ENCODE assay signal across 10 cellular contexts in genomic region chr5:61139094-61139873, GRCh38. TPM values are rescaled to one million over a fixed set of nuclear protein-coding genes. Genes with fewer than 3 reads are reported as not detected.
A peak's percentile ranks its signal among the peaks of the same experiment; 100 is the strongest.
DNase-seq lines count a peak whose midpoint lies in the region; TF ChIP-seq lines count a peak whose summit lies in the region.
"Had no signal": no experiment of that assay in that cellular context is flagged by ENCODE, and none has a peak within 500 bp of the region (broad histone marks: within the 10 kb centered on the region; RNA-seq: fewer than 3 reads in every experiment).

No MANE protein-coding gene starts in this region.

- no peak overlapping the region for H3K4me3 Mint-ChIP-seq in chondrocyte (ENCODE audit: unreplicated experiment)

- H3K27ac Mint-ChIP-seq in chondrocyte (ENCODE audit: unreplicated experiment): no peak overlapping the region

- H3K36me3 Mint-ChIP-seq in chondrocyte (ENCODE audit: low read depth): no peaks in the 10 kb centered on the region

- no peaks in the 10 kb centered on the region for H3K9me3 Mint-ChIP-seq in chondrocyte (ENCODE audit: low read depth)

- in situ Hi-C loops in G401 (cut with HindIII; ENCODE audit: low sequenced_read_pairs): no loop called here

- DNase-seq in NCI-H748 (lab: John Stamatoyannopoulos, UW; ENCODE audit: unreplicated experiment) (peak; percentile 14), NCI-H748 treated with DMSO at 0.1 percent for 48 hours (lab: John Stamatoyannopoulos, UW) (no peak), LNCaP clone FGC (ENCODE audit: low read depth) (no peak), chondrocyte (ENCODE audit: low spot score) (no peak), retinal pigment epithelial cell (ENCODE audit: low read depth) (no peak), G401 (ENCODE audit: low spot score) (no peak), A172 (ENCODE audit: low spot score) (no peak), T-helper 9 cell (no peak)
- DNase-seq: activated effector memory CD4-positive, alpha-beta T cell treated with anti-CD3 and anti-CD28 coated beads, Interleukin-2, amount 50 U/mL, for 16 hours had no signal

- no peaks in the 10 kb centered on the region for H3K4me1 Mint-ChIP-seq in chondrocyte (ENCODE audit: low read depth)

- H3K4me3 ChIP-seq in LNCaP clone FGC (ENCODE audit: low read depth, low read length) (no peak overlapping the region), retinal pigment epithelial cell (ENCODE audit: low read length) (no peak overlapping the region)
- H3K4me3 ChIP-seq: pancreas had no signal

- no peaks in the 10 kb centered on the region for H3K27me3 Mint-ChIP-seq in chondrocyte (ENCODE audit: low read depth)

- peak; percentile 45 for TF ChIP-seq CTCF in LNCaP clone FGC (IDR thresholded peaks at IDR 0.05; ENCODE audit: control insufficient read depth, extremely low read depth, insufficient read depth)
- peak; percentile 54 for TF ChIP-seq CTCF in chondrocyte (IDR thresholded peaks at IDR 0.05)
- peak; percentile 41 for TF ChIP-seq CTCF in retinal pigment epithelial cell (conservative IDR thresholded peaks at IDR 0.05; ENCODE audit: low read depth, low read length)

RNA-seq across cellular contexts. Expression of gene SMIM15, which starts 23.0 kb away (rescaled TPM):
- total RNA-seq in chondrocyte: 53.8 to 56.6 TPM (median 54.3 TPM) in 3 replicates
- 26.6 and 78.5 TPM in 2 replicates for total RNA-seq in G401 (2014; rRNA removed; shearing (Covaris generic))
- 80.4 and 115 TPM in 2 replicates for total RNA-seq in A172 (2014; rRNA removed; shearing (Covaris generic))
